Comparison of ENCODE assay signal across 8 cellular contexts in genomic region chr1:46718340-46718726, GRCh38. TPM values are rescaled to one million over a fixed set of nuclear protein-coding genes. Genes with fewer than 3 reads are reported as not detected.
DNase-seq lines count a peak whose midpoint lies in the region; ATAC-seq and TF ChIP-seq lines count a peak whose summit lies in the region.

No MANE protein-coding gene starts in this region.

- no CpG with 5 or more reads among the region's 12 CpGs for WGBS in neuronal stem cell (ENCODE audit: extremely low coverage in 2 of 2, insufficient read length in 2 of 2, insufficient replicate concordance in 1 of 2), 2 donors

- H2BK120ac ChIP-seq in neuronal stem cell (ENCODE audit: low read depth, low read length), result no peak overlapping the region

- H3K14ac ChIP-seq in neuronal stem cell (ENCODE audit: low read length), result no peak overlapping the region

- no peak overlapping the region for H3K18ac ChIP-seq in neuronal stem cell (ENCODE audit: low read length)

- H2BK15ac ChIP-seq in neuronal stem cell (ENCODE audit: low read length), result no peak overlapping the region

- intact Hi-C loops in sciatic nerve (cut with DNase I), result no loop called here

- H4K91ac ChIP-seq in neuronal stem cell (ENCODE audit: low read depth, low read length, poor library complexity), result no peak overlapping the region

- H3K4me1 Mint-ChIP-seq in endothelial cell (ENCODE audit: unreplicated experiment), result peaks cover 58% of the 10 kb centered on the region

- no peak overlapping the region for H3K27ac ChIP-seq in neuronal stem cell (replicated peaks; ENCODE audit: low read length)

- H3K4me3 ChIP-seq in NT2/D1 (ENCODE audit: insufficient read length, low read depth) (peak overlapping the region; percentile 93), neuronal stem cell (ENCODE audit: low read length in 2 of 2) (peak overlapping the region; percentile 90 to 97)

- no peaks in the 10 kb centered on the region for H3K9me3 Mint-ChIP-seq in endothelial cell (ENCODE audit: unreplicated experiment)

- H3K27me3 ChIP-seq in NT2/D1 (ENCODE audit: insufficient read depth, insufficient read length) (no peaks in the 10 kb centered on the region), neuronal stem cell (ENCODE audit: control insufficient read depth in 3 of 3, insufficient read depth in 3 of 3, low read depth in 1 of 3, low read length in 3 of 3) (peaks cover 0 to 13% (median 0%) of the 10 kb centered on the region in 3 experiments)

- H2BK5ac ChIP-seq in neuronal stem cell (ENCODE audit: low read length), result peak overlapping the region; percentile 72

- peak overlapping the region; percentile 74 for H3K27ac Mint-ChIP-seq in endothelial cell (ENCODE audit: unreplicated experiment)

- H3K36me3 ChIP-seq in NT2/D1 (ENCODE audit: insufficient read depth, insufficient read length, low read length) (peaks cover 48% of the 10 kb centered on the region), neuronal stem cell (replicated peaks in 1 of 2; ENCODE audit: control insufficient read depth in 2 of 2, insufficient read depth in 2 of 2, low read length in 2 of 2) (peaks cover 5 to 39% of the 10 kb centered on the region in 2 donors)

- no peak overlapping the region for H2BK12ac ChIP-seq in neuronal stem cell (ENCODE audit: low read length)

- peak overlapping the region; percentile 95 for H3K9ac ChIP-seq in NT2/D1 (ENCODE audit: insufficient read length, low read depth)
- peak overlapping the region; percentile 91 for H3K9ac ChIP-seq in neuronal stem cell (ENCODE audit: low read depth, low read length, poor library complexity)

- DNase-seq in NT2/D1 (ENCODE audit: low read depth, low spot score), result no peak
- DNase-seq in endothelial cell (ENCODE audit: low spot score), result no peak
- no peak for DNase-seq in neuronal stem cell (ENCODE audit: low spot score)
- no peak for DNase-seq in A172 (ENCODE audit: low spot score)
- DNase-seq in sciatic nerve (ENCODE audit: low spot score), result no peak
- no peak for DNase-seq in activated CD4-positive, alpha-beta T cell treated with anti-CD3 and anti-CD28 coated beads for 4 hours

- ATAC-seq in GM18511 (IDR thresholded peaks at IDR 0.05; ENCODE audit: unreplicated experiment) (peak; percentile 19), GM18519 (IDR thresholded peaks at IDR 0.05; ENCODE audit: low FRiP score, unreplicated experiment) (no peak), sciatic nerve (no peak)

- peak overlapping the region; percentile 95 for H2AFZ ChIP-seq in neuronal stem cell (ENCODE audit: low read length)

- H3K4me1 ChIP-seq in NT2/D1 (ENCODE audit: insufficient read depth, insufficient read length) (peaks cover 7% of the 10 kb centered on the region), neuronal stem cell (ENCODE audit: control insufficient read depth in 2 of 2, insufficient read depth in 1 of 2, low read depth in 1 of 2, low read length in 2 of 2) (peaks cover 7 to 11% of the 10 kb centered on the region in 2 donors)

- peaks cover 45% of the 10 kb centered on the region for H3K36me3 Mint-ChIP-seq in endothelial cell (ENCODE audit: low read depth, unreplicated experiment)

- TF ChIP-seq CTCF in endothelial cell (IDR thresholded peaks at IDR 0.05; ENCODE audit: unreplicated experiment), result no peak

- H3K79me1 ChIP-seq in neuronal stem cell (ENCODE audit: low read depth, low read length), result peaks cover 2% of the 10 kb centered on the region

- H3K4me2 ChIP-seq in neuronal stem cell (ENCODE audit: insufficient read depth, low read length, poor library complexity, severe bottlenecking), result peak overlapping the region; percentile 81

- H4K8ac ChIP-seq in neuronal stem cell (ENCODE audit: low read depth, low read length), result no peak overlapping the region

- no peaks in the 10 kb centered on the region for H3K27me3 Mint-ChIP-seq in endothelial cell (ENCODE audit: unreplicated experiment)

- H3K4me3 Mint-ChIP-seq in endothelial cell (ENCODE audit: unreplicated experiment), result peak overlapping the region; percentile 97

- peak overlapping the region; percentile 83 for H2AK5ac ChIP-seq in neuronal stem cell (ENCODE audit: low read depth, low read length)

- no peak overlapping the region for H3K4ac ChIP-seq in neuronal stem cell (ENCODE audit: low read length)

- no peak overlapping the region for H3K23ac ChIP-seq in neuronal stem cell (ENCODE audit: low read depth, low read length, poor library complexity)

- H3K9me3 ChIP-seq in NT2/D1 (ENCODE audit: insufficient read depth, low read length), result no peaks in the 10 kb centered on the region
- H3K9me3 ChIP-seq in neuronal stem cell (replicated peaks in 1 of 2; ENCODE audit: control insufficient read depth in 2 of 2, insufficient read depth in 1 of 2, low read depth in 1 of 2, low read length in 2 of 2), result no peaks in the 10 kb centered on the region

RNA-seq across cellular contexts. Expression of gene EFCAB14, which starts 0.6 kb away (rescaled TPM):
- 325 TPM for total RNA-seq in endothelial cell (ENCODE audit: unreplicated experiment)
- 22.0 TPM for polyA plus RNA-seq in neuronal stem cell (2013, experiment 1 of 2)
- 21.4 TPM for polyA plus RNA-seq in neuronal stem cell (2013, experiment 2 of 2)
- 47.6 and 63.2 TPM in 2 replicates for total RNA-seq in A172 (2014; rRNA removed; shearing (Covaris generic))
- total RNA-seq in sciatic nerve, result 109 TPM

RNA-seq across cellular contexts. Expression of gene TEX38, which starts 46.7 kb away (rescaled TPM):
- not detected for total RNA-seq in endothelial cell (ENCODE audit: unreplicated experiment)
- 0.17 TPM for polyA plus RNA-seq in neuronal stem cell (2013, experiment 1 of 2)
- polyA plus RNA-seq in neuronal stem cell (2013, experiment 2 of 2), result 0.37 TPM
- not detected in 2 replicates for total RNA-seq in A172 (2014; rRNA removed; shearing (Covaris generic))
- total RNA-seq in sciatic nerve, result not detected

RNA-seq across cellular contexts. Expression of gene ATPAF1, which starts 50.2 kb away (rescaled TPM):
- total RNA-seq in endothelial cell (ENCODE audit: unreplicated experiment), result 29.8 TPM
- 57.7 TPM for polyA plus RNA-seq in neuronal stem cell (2013, experiment 1 of 2)
- polyA plus RNA-seq in neuronal stem cell (2013, experiment 2 of 2), result 60.0 TPM
- total RNA-seq in A172 (2014; rRNA removed; shearing (Covaris generic)), result 106 and 123 TPM in 2 replicates
- 24.0 TPM for total RNA-seq in sciatic nerve
